ENCODE assay signal across 8 cellular contexts in the genomic region with DNA sequence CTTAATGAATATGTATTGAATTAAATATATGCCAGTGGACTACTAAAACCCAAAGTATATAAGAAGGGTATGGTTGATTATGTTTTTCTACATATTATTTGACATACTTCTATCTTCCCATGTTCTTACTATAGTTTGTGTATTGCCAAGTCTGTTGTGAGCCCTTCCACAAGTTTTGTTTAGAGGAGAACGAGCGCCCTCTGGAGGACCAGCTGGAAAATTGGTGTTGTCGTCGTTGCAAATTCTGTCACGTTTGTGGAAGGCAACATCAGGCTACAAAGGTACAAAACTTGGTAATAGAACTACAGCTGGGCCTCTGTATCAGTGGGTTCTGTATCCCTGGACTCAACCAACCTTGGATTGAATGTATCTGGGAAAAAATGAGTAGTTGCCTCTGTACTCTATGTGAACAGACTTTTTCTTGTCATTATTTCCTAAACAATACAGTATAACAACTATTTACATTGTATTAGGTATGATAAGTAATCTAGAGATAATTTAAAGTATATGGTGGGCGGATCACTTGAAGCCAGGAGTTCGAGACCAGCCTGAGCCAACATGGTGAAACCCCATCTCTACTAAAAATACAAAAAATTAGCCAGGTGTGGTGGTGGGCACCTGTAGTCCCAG. TPM values are rescaled to one million over a fixed set of nuclear protein-coding genes. Genes with fewer than 3 reads are reported as not detected.
A peak's percentile ranks its signal among the peaks of the same experiment; 100 is the strongest.
DNase-seq lines count a peak whose midpoint lies in the region; ATAC-seq and TF ChIP-seq lines count a peak whose summit lies in the region.

No MANE protein-coding gene starts in this region.

- no peak overlapping the region for H3K4me3 ChIP-seq in heart right ventricle

- peak overlapping the region; percentile 0 for H3K27ac Mint-ChIP-seq in activated naive CD8-positive, alpha-beta T cell treated with anti-CD3 and anti-CD28 coated beads, Interleukin-2, amount 10 ng/mL, durations not matched to agents 7 days and 5 days

- peak; percentile 72 for ATAC-seq in activated naive CD8-positive, alpha-beta T cell treated with anti-CD3 and anti-CD28 coated beads, Interleukin-2, amount 10 ng/mL, durations not matched to agents 7 days and 5 days (ENCODE audit: low read depth)
- peak in 7 of 8 donors; percentile 46 to 72 (median 62) for ATAC-seq in heart right ventricle
- ATAC-seq in HG03342 (IDR thresholded peaks at IDR 0.05; ENCODE audit: unreplicated experiment) = no peak
- no peak for ATAC-seq in GM21526 (IDR thresholded peaks at IDR 0.05; ENCODE audit: low FRiP score, unreplicated experiment)

- 27 to 29% methylated on average over 7 of the region's 7 CpGs for WGBS in heart right ventricle, 2 donors

- H3K36me3 ChIP-seq in heart right ventricle = peaks cover 3 to 100% (median 71%) of the 10 kb centered on the region in 9 donors

- peak; percentile 84 for DNase-seq in GM03348 (ENCODE audit: low spot score)
- peak; percentile 41 for DNase-seq in NCI-H128 (lab: John Stamatoyannopoulos, UW; ENCODE audit: unreplicated experiment)
- peak; percentile 81 for DNase-seq in SW480 (ENCODE audit: low spot score)
- peak; percentile 74 for DNase-seq in activated naive CD8-positive, alpha-beta T cell treated with anti-CD3 and anti-CD28 coated beads, Interleukin-2, amount 10 ng/mL, durations not matched to agents 7 days and 5 days
- peak; percentile 50 to 61 for DNase-seq in heart right ventricle
- peak; percentile 61 for DNase-seq in retina

- H3K27me3 Mint-ChIP-seq in activated naive CD8-positive, alpha-beta T cell treated with anti-CD3 and anti-CD28 coated beads, Interleukin-2, amount 10 ng/mL, durations not matched to agents 7 days and 5 days = no peaks in the 10 kb centered on the region

- peaks cover 3% of the 10 kb centered on the region for H3K4me1 Mint-ChIP-seq in activated naive CD8-positive, alpha-beta T cell treated with anti-CD3 and anti-CD28 coated beads, Interleukin-2, amount 10 ng/mL, durations not matched to agents 7 days and 5 days

- H3K4me1 ChIP-seq in heart right ventricle = peaks cover 0 to 9% (median 0%) of the 10 kb centered on the region in 9 donors

- peaks cover 21% of the 10 kb centered on the region for H3K36me3 Mint-ChIP-seq in activated naive CD8-positive, alpha-beta T cell treated with anti-CD3 and anti-CD28 coated beads, Interleukin-2, amount 10 ng/mL, durations not matched to agents 7 days and 5 days

- POLR2A ChIA-PET in activated naive CD8-positive, alpha-beta T cell treated with anti-CD3 and anti-CD28 coated beads, Interleukin-2, amount 10 ng/mL, durations not matched to agents 7 days and 5 days (lab: Charles Lee) = interaction anchor here (0.7 kb wide), 2 partner anchors 85 to 342 kb away, joined by 3 read pairs; no protein-coding TSS in a partner anchor

- no peak overlapping the region for H3K27ac ChIP-seq in heart right ventricle

- H3K9me3 ChIP-seq in heart right ventricle = no peaks in the 10 kb centered on the region

- TF ChIP-seq CTCF in heart right ventricle (IDR thresholded peaks at IDR 0.05) = peak; percentile 58 to 90 (median 82)

- no peak overlapping the region for H3K4me3 Mint-ChIP-seq in activated naive CD8-positive, alpha-beta T cell treated with anti-CD3 and anti-CD28 coated beads, Interleukin-2, amount 10 ng/mL, durations not matched to agents 7 days and 5 days

- no peaks in the 10 kb centered on the region for H3K9me3 Mint-ChIP-seq in activated naive CD8-positive, alpha-beta T cell treated with anti-CD3 and anti-CD28 coated beads, Interleukin-2, amount 10 ng/mL, durations not matched to agents 7 days and 5 days

- intact Hi-C loops in heart right ventricle (cut with DNase I) = loop anchor here in 8 of 10 donors (2.0 to 10.0 kb wide), 14 partner anchors 51 to 344 kb away; a partner anchor contains a TSS

- no peaks in the 10 kb centered on the region for H3K27me3 ChIP-seq in heart right ventricle

RNA-seq across cellular contexts. Expression of a gene that starts 38.7 kb away (rescaled TPM):
- total RNA-seq in activated naive CD8-positive, alpha-beta T cell treated with anti-CD3 and anti-CD28 coated beads, Interleukin-2, amount 10 ng/mL, durations not matched to agents 7 days and 5 days = 1 to 10 TPM in 1 of 2 experiments, under 1 TPM in 1; 0.68 to 1.0 TPM
- 1 to 10 TPM in 1 of 10 donors, under 1 TPM in 6, not detected in 3; 0.28 to 1.8 (median 0.49) TPM for total RNA-seq in heart right ventricle
- polyA plus RNA-seq in heart right ventricle = under 1 TPM in 1 of 2 donors, not detected in 1; 0.16 TPM

RNA-seq across cellular contexts. Expression of a gene that starts 42.4 kb away (rescaled TPM):
- total RNA-seq in activated naive CD8-positive, alpha-beta T cell treated with anti-CD3 and anti-CD28 coated beads, Interleukin-2, amount 10 ng/mL, durations not matched to agents 7 days and 5 days = 10 to 100 TPM; 11.8 to 12.5 TPM
- total RNA-seq in heart right ventricle = 10 to 100 TPM; 10.2 to 16.2 (median 11.5) TPM
- polyA plus RNA-seq in heart right ventricle = 1 to 10 TPM; 3.9 to 9.3 TPM

RNA-seq across cellular contexts. Expression of a gene that starts 52.3 kb away (rescaled TPM):
- 100 to 1,000 TPM; 117 to 126 TPM for total RNA-seq in activated naive CD8-positive, alpha-beta T cell treated with anti-CD3 and anti-CD28 coated beads, Interleukin-2, amount 10 ng/mL, durations not matched to agents 7 days and 5 days
- 10 to 100 TPM; 16.3 to 44.5 (median 38.9) TPM for total RNA-seq in heart right ventricle
- 10 to 100 TPM in 1 of 2 donors, 1 to 10 TPM in 1; 4.1 to 13.8 TPM for polyA plus RNA-seq in heart right ventricle

Comparison
In these comparisons a context has a peak if more than half of its experiments do, and no peak if none do; other contexts are left out.
1. ATAC-seq: peak in activated naive CD8-positive, alpha-beta T cell treated with anti-CD3 and anti-CD28 coated beads, Interleukin-2, amount 10 ng/mL, durations not matched to agents 7 days and 5 days (single experiment) and heart right ventricle (7 of 8); none in HG03342 (single experiment) and GM21526 (single experiment).
2. Peak in every context shown above with its lines, with median percentiles within 50 percentile points of each other: DNase-seq.